ENCODE assay signal across 1 cellular context in the genomic region with DNA sequence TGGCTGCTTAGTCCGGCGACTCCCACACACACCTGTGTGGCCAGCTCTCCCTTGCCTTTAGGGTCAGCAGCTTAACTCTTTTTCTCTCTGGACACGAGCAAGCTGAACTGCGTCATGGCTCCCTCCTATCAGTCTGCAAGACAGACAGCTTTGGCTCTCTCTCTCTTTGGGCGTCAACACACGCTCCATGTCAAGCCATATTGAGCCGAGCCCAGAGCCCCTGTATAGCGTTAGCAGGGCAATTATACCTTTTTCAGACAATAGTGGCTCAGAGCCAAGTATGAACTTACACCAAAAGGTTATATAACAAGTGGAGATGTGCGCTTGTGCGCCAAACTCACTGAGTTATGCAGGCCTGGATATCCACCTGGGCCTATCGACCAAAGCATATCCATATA.
TF ChIP-seq lines count a peak whose summit lies in the region.

No MANE protein-coding gene starts in this region.

TF ChIP-seq in HepG2, 621 proteins besides CTCF, POLR2A, EP300 and RAD21 (continued from another document and continues in another):
- 0 out of 2 replicates have a peak, but pooled peaks have one; percentile 12 for TF ChIP-seq ZNF362 (CRISPR knock-in tag; IDR thresholded peaks at IDR 0.05; ENCODE audit: borderline replicate concordance)
- TF ChIP-seq SMAD1 (CRISPR knock-in tag; IDR thresholded peaks at IDR 0.05; ENCODE audit: borderline replicate concordance, low read depth) = no peak
- TF ChIP-seq NCOA1 (CRISPR knock-in tag; IDR thresholded peaks at IDR 0.05) = no peak
- TF ChIP-seq, protein P1, sequence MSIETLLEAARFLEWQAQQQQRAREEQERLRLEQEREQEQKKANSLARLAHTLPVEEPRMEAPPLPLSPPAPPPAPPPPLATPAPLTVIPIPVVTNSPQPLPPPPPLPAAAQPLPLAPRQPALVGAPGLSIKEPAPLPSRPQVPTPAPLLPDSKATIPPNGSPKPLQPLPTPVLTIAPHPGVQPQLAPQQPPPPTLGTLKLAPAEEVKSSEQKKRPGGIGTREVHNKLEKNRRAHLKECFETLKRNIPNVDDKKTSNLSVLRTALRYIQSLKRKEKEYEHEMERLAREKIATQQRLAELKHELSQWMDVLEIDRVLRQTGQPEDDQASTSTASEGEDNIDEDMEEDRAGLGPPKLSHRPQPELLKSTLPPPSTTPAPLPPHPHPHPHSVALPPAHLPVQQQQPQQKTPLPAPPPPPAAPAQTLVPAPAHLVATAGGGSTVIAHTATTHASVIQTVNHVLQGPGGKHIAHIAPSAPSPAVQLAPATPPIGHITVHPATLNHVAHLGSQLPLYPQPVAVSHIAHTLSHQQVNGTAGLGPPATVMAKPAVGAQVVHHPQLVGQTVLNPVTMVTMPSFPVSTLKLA (IDR thresholded peaks at IDR 0.05) = no peak
- TF ChIP-seq, protein P2, sequence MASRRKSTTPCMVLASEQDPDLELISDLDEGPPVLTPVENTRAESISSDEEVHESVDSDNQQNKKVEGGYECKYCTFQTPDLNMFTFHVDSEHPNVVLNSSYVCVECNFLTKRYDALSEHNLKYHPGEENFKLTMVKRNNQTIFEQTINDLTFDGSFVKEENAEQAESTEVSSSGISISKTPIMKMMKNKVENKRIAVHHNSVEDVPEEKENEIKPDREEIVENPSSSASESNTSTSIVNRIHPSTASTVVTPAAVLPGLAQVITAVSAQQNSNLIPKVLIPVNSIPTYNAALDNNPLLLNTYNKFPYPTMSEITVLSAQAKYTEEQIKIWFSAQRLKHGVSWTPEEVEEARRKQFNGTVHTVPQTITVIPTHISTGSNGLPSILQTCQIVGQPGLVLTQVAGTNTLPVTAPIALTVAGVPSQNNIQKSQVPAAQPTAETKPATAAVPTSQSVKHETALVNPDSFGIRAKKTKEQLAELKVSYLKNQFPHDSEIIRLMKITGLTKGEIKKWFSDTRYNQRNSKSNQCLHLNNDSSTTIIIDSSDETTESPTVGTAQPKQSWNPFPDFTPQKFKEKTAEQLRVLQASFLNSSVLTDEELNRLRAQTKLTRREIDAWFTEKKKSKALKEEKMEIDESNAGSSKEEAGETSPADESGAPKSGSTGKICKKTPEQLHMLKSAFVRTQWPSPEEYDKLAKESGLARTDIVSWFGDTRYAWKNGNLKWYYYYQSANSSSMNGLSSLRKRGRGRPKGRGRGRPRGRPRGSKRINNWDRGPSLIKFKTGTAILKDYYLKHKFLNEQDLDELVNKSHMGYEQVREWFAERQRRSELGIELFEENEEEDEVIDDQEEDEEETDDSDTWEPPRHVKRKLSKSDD (CRISPR knock-in tag; IDR thresholded peaks at IDR 0.05; ENCODE audit: low read depth) = no peak
- 0 out of 2 replicates have a peak, but pooled peaks have one; percentile 17 for TF ChIP-seq ZNF691 (CRISPR knock-in tag; IDR thresholded peaks at IDR 0.05; ENCODE audit: borderline replicate concordance, low read depth)
- TF ChIP-seq, protein P3, sequence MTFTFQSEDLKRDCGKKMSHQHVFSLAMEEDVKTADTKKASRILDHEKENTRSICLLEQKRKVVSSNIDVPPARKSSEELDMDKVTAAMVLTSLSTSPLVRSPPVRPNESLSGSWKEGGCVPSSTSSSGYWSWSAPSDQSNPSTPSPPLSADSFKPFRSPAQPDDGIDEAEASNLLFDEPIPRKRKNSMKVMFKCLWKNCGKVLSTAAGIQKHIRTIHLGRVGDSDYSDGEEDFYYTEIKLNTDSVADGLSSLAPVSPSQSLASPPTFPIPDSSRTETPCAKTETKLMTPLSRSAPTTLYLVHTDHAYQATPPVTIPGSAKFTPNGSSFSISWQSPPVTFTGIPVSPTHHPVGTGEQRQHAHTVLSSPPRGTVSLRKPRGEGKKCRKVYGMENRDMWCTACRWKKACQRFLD (CRISPR knock-in tag; IDR thresholded peaks at IDR 0.05; ENCODE audit: borderline replicate concordance) = no peak
- no peak for TF ChIP-seq SP5 (CRISPR knock-in tag; IDR thresholded peaks at IDR 0.05; ENCODE audit: borderline replicate concordance, low read depth)
- TF ChIP-seq RNF2 (conservative IDR thresholded peaks at IDR 0.05; ENCODE audit: low read depth) = no peak
- no peak for TF ChIP-seq ZNF7 (CRISPR knock-in tag; IDR thresholded peaks at IDR 0.05)
- peak; percentile 79; the same call in 1 of the 2 replicates for TF ChIP-seq YEATS4 (CRISPR knock-in tag; IDR thresholded peaks at IDR 0.05; ENCODE audit: borderline replicate concordance)
- TF ChIP-seq ZNF639 (CRISPR knock-in tag; conservative IDR thresholded peaks at IDR 0.05) = no peak
- no peak for TF ChIP-seq HINFP (CRISPR knock-in tag; IDR thresholded peaks at IDR 0.05; ENCODE audit: low read depth)
- TF ChIP-seq ZNF746 (CRISPR knock-in tag; IDR thresholded peaks at IDR 0.05) = no peak
- TF ChIP-seq THYN1 (CRISPR knock-in tag; IDR thresholded peaks at IDR 0.05; ENCODE audit: borderline replicate concordance, low read depth) = no peak
- no peak for TF ChIP-seq ISX (CRISPR knock-in tag; conservative IDR thresholded peaks at IDR 0.05)
- no peak for TF ChIP-seq U2AF1 (optimal IDR thresholded peaks at IDR 0.05; ENCODE audit: low read depth, low read length)
- no peak for TF ChIP-seq FOXO1 (CRISPR knock-in tag; IDR thresholded peaks at IDR 0.05)
- TF ChIP-seq RXRB (CRISPR knock-in tag; IDR thresholded peaks at IDR 0.05; ENCODE audit: borderline replicate concordance) = peak; percentile 12; the same call in 1 of the 2 replicates
- TF ChIP-seq HNF4G (IDR thresholded peaks at IDR 0.05; ENCODE audit: borderline replicate concordance, low read depth, low read length) = no peak
- TF ChIP-seq HNF4G (CRISPR knock-in tag; IDR thresholded peaks at IDR 0.05; ENCODE audit: borderline replicate concordance, low read depth) = no peak
- TF ChIP-seq ARHGAP35 (CRISPR knock-in tag; IDR thresholded peaks at IDR 0.05; ENCODE audit: borderline replicate concordance) = no peak
- peak; percentile 80 for TF ChIP-seq ZFX (CRISPR knock-in tag; IDR thresholded peaks at IDR 0.05; ENCODE audit: low read depth)
- no peak for TF ChIP-seq ZNF367 (CRISPR knock-in tag; IDR thresholded peaks at IDR 0.05; ENCODE audit: borderline replicate concordance)
- no peak for TF ChIP-seq TOE1 (CRISPR knock-in tag; IDR thresholded peaks at IDR 0.05)
- no peak for TF ChIP-seq GTF2F1 (IDR thresholded peaks at IDR 0.05; ENCODE audit: low read length)
- TF ChIP-seq HDAC1 (CRISPR knock-in tag; IDR thresholded peaks at IDR 0.05) = peak; percentile 3; the same call in 1 of the 2 replicates
- 0 out of 2 replicates have a peak, but pooled peaks have one; percentile 14 for TF ChIP-seq HMG20B (CRISPR knock-in tag; conservative IDR thresholded peaks at IDR 0.05)
- no peak for TF ChIP-seq KDM4B (CRISPR knock-in tag; IDR thresholded peaks at IDR 0.05)
- no peak for TF ChIP-seq RELA (CRISPR knock-in tag; IDR thresholded peaks at IDR 0.05)
- TF ChIP-seq PAWR (CRISPR knock-in tag; IDR thresholded peaks at IDR 0.05; ENCODE audit: borderline replicate concordance) = 0 out of 2 replicates have a peak, but pooled peaks have one; percentile 41
- TF ChIP-seq GLI4 (CRISPR knock-in tag; IDR thresholded peaks at IDR 0.05; ENCODE audit: borderline replicate concordance) = no peak
- no peak for TF ChIP-seq ZNF335 (CRISPR knock-in tag; IDR thresholded peaks at IDR 0.05)
- TF ChIP-seq, protein P4, sequence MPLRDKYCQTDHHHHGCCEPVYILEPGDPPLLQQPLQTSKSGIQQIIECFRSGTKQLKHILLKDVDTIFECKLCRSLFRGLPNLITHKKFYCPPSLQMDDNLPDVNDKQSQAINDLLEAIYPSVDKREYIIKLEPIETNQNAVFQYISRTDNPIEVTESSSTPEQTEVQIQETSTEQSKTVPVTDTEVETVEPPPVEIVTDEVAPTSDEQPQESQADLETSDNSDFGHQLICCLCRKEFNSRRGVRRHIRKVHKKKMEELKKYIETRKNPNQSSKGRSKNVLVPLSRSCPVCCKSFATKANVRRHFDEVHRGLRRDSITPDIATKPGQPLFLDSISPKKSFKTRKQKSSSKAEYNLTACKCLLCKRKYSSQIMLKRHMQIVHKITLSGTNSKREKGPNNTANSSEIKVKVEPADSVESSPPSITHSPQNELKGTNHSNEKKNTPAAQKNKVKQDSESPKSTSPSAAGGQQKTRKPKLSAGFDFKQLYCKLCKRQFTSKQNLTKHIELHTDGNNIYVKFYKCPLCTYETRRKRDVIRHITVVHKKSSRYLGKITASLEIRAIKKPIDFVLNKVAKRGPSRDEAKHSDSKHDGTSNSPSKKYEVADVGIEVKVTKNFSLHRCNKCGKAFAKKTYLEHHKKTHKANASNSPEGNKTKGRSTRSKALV (CRISPR knock-in tag; IDR thresholded peaks at IDR 0.05) = 0 out of 2 replicates have a peak, but pooled peaks have one; percentile 18
- 0 out of 2 replicates have a peak, but pooled peaks have one; percentile 56 for TF ChIP-seq ZNF232 (CRISPR knock-in tag; IDR thresholded peaks at IDR 0.05; ENCODE audit: borderline replicate concordance)
- TF ChIP-seq KIAA2018 (CRISPR knock-in tag; IDR thresholded peaks at IDR 0.05; ENCODE audit: borderline replicate concordance) = no peak
